In genomic region chr21:43921602-43921978, GRCh38 we compare ENCODE assay signal across 9 cellular contexts. TPM values are rescaled to one million over a fixed set of nuclear protein-coding genes. Genes with fewer than 3 reads are reported as not detected.
DNase-seq lines count a peak whose midpoint lies in the region; ATAC-seq and TF ChIP-seq lines count a peak whose summit lies in the region.
"Had no signal": no experiment of that assay in that cellular context is flagged by ENCODE, and none has a peak within 500 bp of the region (broad histone marks: within the 10 kb centered on the region; RNA-seq: fewer than 3 reads in every experiment).

No MANE protein-coding gene starts in this region.

- peaks cover 62% of the 10 kb centered on the region for H3K4me1 ChIP-seq in DOHH2 (ENCODE audit: control insufficient read depth, low read length)
- peaks cover 26 to 35% of the 10 kb centered on the region in 2 donors for H3K4me1 ChIP-seq in naive thymus-derived CD4-positive, alpha-beta T cell (ENCODE audit: control insufficient read depth in 2 of 2, insufficient read depth in 2 of 2, low read length in 2 of 2)

- ATAC-seq in naive thymus-derived CD4-positive, alpha-beta T cell: peak; percentile 36
- no peak for ATAC-seq in HG03565 (IDR thresholded peaks at IDR 0.05; ENCODE audit: unreplicated experiment)
- ATAC-seq in GM19452 (IDR thresholded peaks at IDR 0.05; ENCODE audit: unreplicated experiment): no peak
- ATAC-seq: right lobe of liver had no signal

- H3F3A ChIP-seq in DOHH2 (ENCODE audit: control insufficient read depth, insufficient read depth): peaks cover 5% of the 10 kb centered on the region; the same call in 1 of the 2 replicates

- 0 out of 2 replicates have a peak, but pooled peaks cover 3% of the 10 kb centered on the region for H3K27me3 ChIP-seq in DOHH2 (ENCODE audit: control insufficient read depth, low read length)
- no peaks in the 10 kb centered on the region for H3K27me3 ChIP-seq in naive thymus-derived CD4-positive, alpha-beta T cell (ENCODE audit: control insufficient read depth in 2 of 2, insufficient read depth in 2 of 2, low read length in 2 of 2)
- H3K27me3 ChIP-seq: right lobe of liver had no signal

- POLR2A ChIA-PET in naive thymus-derived CD4-positive, alpha-beta T cell (lab: Charles Lee): interaction anchor here (0.6 to 2.3 kb wide), 9 partner anchors 10 to 1497 kb away, joined by 3 to 8 read pairs (median 4); no protein-coding TSS in a partner anchor

- peak overlapping the region; percentile 84 to 97 (median 94) for H3K27ac Mint-ChIP-seq in naive thymus-derived CD4-positive, alpha-beta T cell

- peaks cover 4% of the 10 kb centered on the region; the same call in 1 of the 2 replicates for H4K20me1 ChIP-seq in DOHH2 (ENCODE audit: control insufficient read depth, insufficient read depth, low read depth, low read length)

- H3K9me3 ChIP-seq in DOHH2 (ENCODE audit: control insufficient read depth, insufficient read depth, low read length): no peaks in the 10 kb centered on the region
- H3K9me3 ChIP-seq in naive thymus-derived CD4-positive, alpha-beta T cell (ENCODE audit: control insufficient read depth in 2 of 3, low read length in 3 of 3): no peaks in the 10 kb centered on the region
- H3K9me3 ChIP-seq: right lobe of liver had no signal

- CTCF ChIA-PET in naive thymus-derived CD4-positive, alpha-beta T cell (lab: Charles Lee): interaction anchor here (0.9 to 1.1 kb wide), 3 partner anchors 15 to 75 kb away, joined by 3 read pairs; no protein-coding TSS in a partner anchor

- H3K4me2 ChIP-seq in DOHH2 (ENCODE audit: low read length): peak overlapping the region; percentile 50

- H3K79me2 ChIP-seq in DOHH2 (ENCODE audit: control insufficient read depth, low read length): peaks cover 58% of the 10 kb centered on the region

- peak overlapping the region; percentile 21; the same call in 1 of the 2 replicates for H3K4me3 ChIP-seq in DOHH2 (ENCODE audit: low read length)
- H3K4me3 ChIP-seq in naive thymus-derived CD4-positive, alpha-beta T cell (ENCODE audit: low read length): peak overlapping the region; percentile 35
- H3K4me3 ChIP-seq in coronary artery: no peak overlapping the region
- H3K4me3 ChIP-seq: right lobe of liver had no signal

- no peaks in the 10 kb centered on the region for H3K9me2 ChIP-seq in DOHH2 (replicated peaks; ENCODE audit: control insufficient read depth, low read length)

- H3K27ac ChIP-seq in DOHH2 (ENCODE audit: low read depth, low read length) (peak overlapping the region; percentile 41), coronary artery (no peak overlapping the region)
- peak overlapping the region; percentile 70 for H3K27ac ChIP-seq in naive thymus-derived CD4-positive, alpha-beta T cell (ENCODE audit: low read depth, low read length)

- H3K9me3 Mint-ChIP-seq in naive thymus-derived CD4-positive, alpha-beta T cell: no peaks in the 10 kb centered on the region

- peaks cover 0 to 4% (median 0%) of the 10 kb centered on the region in 5 donors for H3K27me3 Mint-ChIP-seq in naive thymus-derived CD4-positive, alpha-beta T cell

- H3K36me3 ChIP-seq in DOHH2 (ENCODE audit: control insufficient read depth, low read length): no peaks in the 10 kb centered on the region
- peaks cover 0 to 21% (median 0%) of the 10 kb centered on the region in 3 experiments for H3K36me3 ChIP-seq in naive thymus-derived CD4-positive, alpha-beta T cell (ENCODE audit: control insufficient read depth in 2 of 3, insufficient read depth in 3 of 3, low read length in 3 of 3)
- H3K36me3 ChIP-seq: right lobe of liver had no signal

- peaks cover 47 to 68% (median 59%) of the 10 kb centered on the region in 7 donors for H3K4me1 Mint-ChIP-seq in naive thymus-derived CD4-positive, alpha-beta T cell

- peak overlapping the region; percentile 55 to 87 (median 82) for H3K4me3 Mint-ChIP-seq in naive thymus-derived CD4-positive, alpha-beta T cell

- DNase-seq in NCI-H2081 treated with DMSO at 0.1 percent for 48 hours (lab: John Stamatoyannopoulos, UW) (peak; percentile 11), inferior parietal cortex (ENCODE audit: extremely low spot score) (no peak), coronary artery (ENCODE audit: low spot score) (no peak)
- DNase-seq in activated gamma-delta T cell treated with anti-CD3 and anti-CD28 coated beads, Interleukin-2, amount 50 U/mL, for 16 hours (ENCODE audit: low read depth): peak; percentile 12
- DNase-seq in naive thymus-derived CD4-positive, alpha-beta T cell: peak in 7 of 9 donors; percentile 44 to 63 (median 51)

- peaks cover 0 to 4% (median 0%) of the 10 kb centered on the region in 5 donors for H3K36me3 Mint-ChIP-seq in naive thymus-derived CD4-positive, alpha-beta T cell

- TF ChIP-seq CTCF in DOHH2 (IDR thresholded peaks at IDR 0.05; ENCODE audit: low read depth, low read length, poor library complexity, severe bottlenecking): no peak
- TF ChIP-seq CTCF in coronary artery (IDR thresholded peaks at IDR 0.05): no peak

- intact Hi-C loops in naive thymus-derived CD4-positive, alpha-beta T cell (cut with micrococcal nuclease): loop anchor here in 1 of 2 donors (1.0 to 2.0 kb wide), 2 partner anchors 55 to 995 kb away; no protein-coding TSS in a partner anchor

RNA-seq across cellular contexts. Expression of gene AGPAT3, which starts 56.6 kb away (rescaled TPM):
- total RNA-seq in naive thymus-derived CD4-positive, alpha-beta T cell: 100 to 1,000 TPM in 1 of 5 experiments, 10 to 100 TPM in 4; 58.4 to 121 (median 69.0) TPM
- polyA plus RNA-seq in naive thymus-derived CD4-positive, alpha-beta T cell: 10 to 100 TPM; 11.4 to 16.1 TPM

Comparison
In these comparisons a context has a peak if more than half of its experiments do, and no peak if none do; other contexts are left out.
1. H3K27ac ChIP-seq: peak in DOHH2 (single experiment) and naive thymus-derived CD4-positive, alpha-beta T cell (single experiment); none in coronary artery (0 of 2).
2. DNase-seq: peak in NCI-H2081 treated with DMSO at 0.1 percent for 48 hours (single experiment), activated gamma-delta T cell treated with anti-CD3 and anti-CD28 coated beads, Interleukin-2, amount 50 U/mL, for 16 hours (single experiment) and naive thymus-derived CD4-positive, alpha-beta T cell (7 of 9); none in inferior parietal cortex (single experiment) and coronary artery (single experiment).